20 cellular contexts compared by ENCODE assay signal in genomic region chr11:16336721-16337120, GRCh38. TPM values are rescaled to one million over a fixed set of nuclear protein-coding genes. Genes with fewer than 3 reads are reported as not detected.
A peak's percentile ranks its signal among the peaks of the same experiment; 100 is the strongest.
DNase-seq lines count a peak whose midpoint lies in the region; ATAC-seq and TF ChIP-seq lines count a peak whose summit lies in the region.
"Had no signal": no experiment of that assay in that cellular context is flagged by ENCODE, and none has a peak within 500 bp of the region (broad histone marks: within the 10 kb centered on the region; RNA-seq: fewer than 3 reads in every experiment).

No MANE protein-coding gene starts in this region.

- BruUV-seq in Caco-2 (replicated peaks; lab: Mats Ljungman, UMichigan): no TSS peak

- CTCF ChIA-PET in Caco-2 (lab: Charles Lee): no interaction called here

- intact Hi-C loops in Caco-2 (cut with micrococcal nuclease; ENCODE audit: unreplicated experiment) (no loop called here), mucosa of descending colon (cut with DNase I, micrococcal nuclease) (no loop called here), posterior vena cava (cut with DNase I) (no loop called here)

- H3K4me3 ChIP-seq in Caco-2 (ENCODE audit: low read depth, low read length): no peak overlapping the region
- no peak overlapping the region for H3K4me3 ChIP-seq in SK-N-MC
- H3K4me3 ChIP-seq in mucosa of descending colon: no peak overlapping the region
- H3K4me3 ChIP-seq in SJCRH30: no peak overlapping the region
- H3K4me3 ChIP-seq: BLaER1 treated with 17β-estradiol and CSF1 and Interleukin-3, amounts not matched to agents 10 nM and 100 nM had no signal

- H3K4me3 Mint-ChIP-seq in Caco-2 (ENCODE audit: unreplicated experiment): peak overlapping the region; percentile 12
- H3K4me3 Mint-ChIP-seq: B cell; CD8-positive, alpha-beta T cell; H9; IgD-negative memory B cell had no signal

- POLR2A ChIA-PET in Caco-2 (lab: Charles Lee): no interaction called here

- H3K9me3 Mint-ChIP-seq in Caco-2 (ENCODE audit: unreplicated experiment): no peaks in the 10 kb centered on the region
- H3K9me3 Mint-ChIP-seq: CD8-positive, alpha-beta T cell; H9 had no signal

- H3K27ac ChIP-seq in SK-N-MC: peak overlapping the region; percentile 56
- no peak overlapping the region for H3K27ac ChIP-seq in SJCRH30
- H3K27ac ChIP-seq: BLaER1 treated with 17β-estradiol and CSF1 and Interleukin-3, amounts not matched to agents 10 nM and 100 nM had no signal

- peaks cover 46% of the 10 kb centered on the region for H3K4me1 ChIP-seq in Caco-2
- peaks cover 9% of the 10 kb centered on the region for H3K4me1 ChIP-seq in mucosa of descending colon (ENCODE audit: low read depth)
- peaks cover 2% of the 10 kb centered on the region; the same call in 1 of the 2 replicates for H3K4me1 ChIP-seq in SJCRH30
- H3K4me1 ChIP-seq: BLaER1 treated with 17β-estradiol and CSF1 and Interleukin-3, amounts not matched to agents 10 nM and 100 nM had no signal

- in situ Hi-C loops in G401 (cut with HindIII; ENCODE audit: low sequenced_read_pairs): no loop called here

- peak overlapping the region; percentile 85 for H3K27ac Mint-ChIP-seq in Caco-2 (ENCODE audit: unreplicated experiment)
- H3K27ac Mint-ChIP-seq: B cell; CD8-positive, alpha-beta T cell; H9; IgD-negative memory B cell had no signal

- peaks cover 21% of the 10 kb centered on the region for H3K4me1 Mint-ChIP-seq in Caco-2 (ENCODE audit: low read depth, unreplicated experiment)
- H3K4me1 Mint-ChIP-seq: B cell, H9, IgD-negative memory B cell had no signal

- ATAC-seq in mucosa of descending colon: peak; percentile 26
- ATAC-seq: CD8-positive, alpha-beta T cell; HepG2 had no signal

- H3K27me3 ChIP-seq in Caco-2 (replicated peaks; ENCODE audit: control insufficient read depth, insufficient read depth, low read length) (no peaks in the 10 kb centered on the region), SJCRH30 (no peaks in the 10 kb centered on the region)
- H3K27me3 ChIP-seq: BLaER1 treated with 17β-estradiol and CSF1 and Interleukin-3, amounts not matched to agents 10 nM and 100 nM had no signal

- TF ChIP-seq CTCF in Caco-2 (IDR thresholded peaks at IDR 0.05; ENCODE audit: insufficient read depth in 1 of 2, low read depth in 1 of 2, low read length in 1 of 2, severe bottlenecking in 1 of 2, unreplicated experiment in 1 of 2) (no peak), mucosa of descending colon (IDR thresholded peaks at IDR 0.05) (no peak)

- H3K36me3 ChIP-seq in Caco-2 (ENCODE audit: control insufficient read depth, insufficient read depth, low read length) (0 out of 2 replicates have a peak, but pooled peaks cover 2% of the 10 kb centered on the region), SK-N-MC (ENCODE audit: insufficient read depth, low read length) (peaks cover 81% of the 10 kb centered on the region), mucosa of descending colon (ENCODE audit: low read depth) (no peaks in the 10 kb centered on the region), SJCRH30 (no peaks in the 10 kb centered on the region)
- H3K36me3 ChIP-seq: BLaER1 treated with 17β-estradiol and CSF1 and Interleukin-3, amounts not matched to agents 10 nM and 100 nM had no signal

- H3K36me3 Mint-ChIP-seq in Caco-2 (ENCODE audit: insufficient read depth, unreplicated experiment): no peaks in the 10 kb centered on the region
- H3K36me3 Mint-ChIP-seq: CD8-positive, alpha-beta T cell; IgD-negative memory B cell had no signal

- DNase-seq in Caco-2: no peak
- no peak for DNase-seq in SK-N-MC (ENCODE audit: low read depth, low spot score)
- peak; percentile 72 for DNase-seq in foreskin melanocyte
- no peak for DNase-seq in mucosa of descending colon
- no peak for DNase-seq in G401 (ENCODE audit: low spot score)
- DNase-seq in SJCRH30: no peak
- DNase-seq in posterior vena cava (ENCODE audit: low spot score): no peak
- DNase-seq in AG20443 (ENCODE audit: low spot score): no peak
- DNase-seq: 8988T; CD8-positive, alpha-beta T cell; COR-L47; DMS153; DMS79; GF-D8; H9 had no signal

- H3K9ac ChIP-seq in SK-N-MC (ENCODE audit: insufficient read length): no peak overlapping the region
- H3K9ac ChIP-seq: BLaER1 treated with 17β-estradiol and CSF1 and Interleukin-3, amounts not matched to agents 10 nM and 100 nM had no signal

- no peaks in the 10 kb centered on the region for H3K27me3 Mint-ChIP-seq in Caco-2 (ENCODE audit: insufficient read depth, unreplicated experiment)
- H3K27me3 Mint-ChIP-seq: B cell, IgD-negative memory B cell had no signal

- H3K9me3 ChIP-seq in Caco-2 (no peaks in the 10 kb centered on the region), SK-N-MC (ENCODE audit: low read depth, low read length) (no peaks in the 10 kb centered on the region), mucosa of descending colon (no peaks in the 10 kb centered on the region), SJCRH30 (replicated peaks) (no peaks in the 10 kb centered on the region)
- H3K9me3 ChIP-seq: BLaER1 treated with 17β-estradiol and CSF1 and Interleukin-3, amounts not matched to agents 10 nM and 100 nM had no signal

RNA-seq across cellular contexts. Expression of gene SOX6, which starts 19.6 kb away (rescaled TPM):
- total RNA-seq in Caco-2 (2022) (10.8 and 24.0 TPM in 2 replicates), mucosa of descending colon (1 to 10 TPM; 5.8 to 6.5 (median 6.0) TPM), posterior vena cava (10 to 100 TPM in 1 of 2 donors, 1 to 10 TPM in 1; 8.1 to 11.0 TPM)
- total RNA-seq in G401 (2014; rRNA removed; shearing (Covaris generic)): under 0.01 and 0.37 TPM in 2 replicates
- total RNA-seq in SJCRH30 (2014; rRNA removed; shearing (Covaris generic)): 4.9 and 7.9 TPM in 2 replicates
- total RNA-seq: B cell; CD8-positive, alpha-beta T cell; H1; H9 had no signal
